21 cellular contexts compared by ENCODE assay signal in the genomic region with DNA sequence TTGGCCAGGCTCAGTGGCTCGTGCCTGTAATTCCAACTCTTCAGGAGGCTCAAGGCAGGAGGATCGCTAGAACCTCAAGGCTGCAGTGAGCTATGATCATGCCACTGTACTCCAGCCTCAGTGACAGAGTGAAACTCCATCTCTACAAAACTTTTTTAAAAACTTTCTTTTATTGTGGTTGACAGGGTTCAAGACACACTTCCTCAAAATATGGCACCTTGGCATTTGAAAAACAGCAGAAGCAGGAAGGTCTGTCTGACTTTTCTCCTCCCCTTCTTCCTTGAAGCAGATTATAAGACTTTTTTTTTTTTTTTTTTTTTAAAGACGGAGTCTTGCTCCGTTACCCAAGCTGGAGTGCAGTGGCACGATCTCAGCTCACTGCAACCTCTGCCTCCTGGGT. TPM values are rescaled to one million over a fixed set of nuclear protein-coding genes. Genes with fewer than 3 reads are reported as not detected.
DNase-seq lines count a peak whose midpoint lies in the region; ATAC-seq and TF ChIP-seq lines count a peak whose summit lies in the region.
"Had no signal": no experiment of that assay in that cellular context is flagged by ENCODE, and none has a peak within 500 bp of the region (broad histone marks: within the 10 kb centered on the region; RNA-seq: fewer than 3 reads in every experiment).

No MANE protein-coding gene starts in this region.

- peaks cover 0 to 4% (median 0%) of the 10 kb centered on the region in 3 donors for H3K36me3 Mint-ChIP-seq in CD8-positive, alpha-beta memory T cell
- H3K36me3 Mint-ChIP-seq in endothelial cell (ENCODE audit: low read depth, unreplicated experiment), result no peaks in the 10 kb centered on the region
- H3K36me3 Mint-ChIP-seq: activated CD8-positive, alpha-beta memory T cell treated with anti-CD3 and anti-CD28 coated beads, Interleukin-2, amount 10 ng/mL, durations not matched to agents 7 days and 5 days; memory B cell had no signal

- H3K79me2 ChIP-seq in OCI-LY3 (ENCODE audit: low read length), result no peaks in the 10 kb centered on the region

- no peaks in the 10 kb centered on the region for H3K27me3 ChIP-seq in CD8-positive, alpha-beta memory T cell (ENCODE audit: insufficient read depth, low read length, poor library complexity, severe bottlenecking)
- H3K27me3 ChIP-seq in OCI-LY3 (ENCODE audit: low read depth, low read length), result no peaks in the 10 kb centered on the region
- H3K27me3 ChIP-seq: breast epithelium, spleen had no signal

- H3K27ac Mint-ChIP-seq in CD8-positive, alpha-beta memory T cell, result peak overlapping the region in 7 of 8 donors; percentile 62 to 87 (median 69)
- peak overlapping the region; percentile 9 for H3K27ac Mint-ChIP-seq in endothelial cell (ENCODE audit: unreplicated experiment)
- H3K27ac Mint-ChIP-seq: activated B cell treated with CpG ODN at 0.5 μM for 24 hours; activated CD8-positive, alpha-beta memory T cell treated with anti-CD3 and anti-CD28 coated beads, Interleukin-2, amount 10 ng/mL, durations not matched to agents 7 days and 5 days; memory B cell had no signal

- no peak overlapping the region for H3K4me2 ChIP-seq in OCI-LY3 (ENCODE audit: low read length)

- CTCF ChIA-PET in CD8-positive, alpha-beta memory T cell (lab: Charles Lee), result interaction anchor here (0.9 to 1.0 kb wide), 2 partner anchors 55 to 165 kb away, joined by 4 read pairs; no protein-coding TSS in a partner anchor

- peak overlapping the region; percentile 35; the same call in 1 of the 2 replicates for H2AFZ ChIP-seq in OCI-LY3 (ENCODE audit: low read depth, low read length)

- H3K27ac ChIP-seq in CD8-positive, alpha-beta memory T cell (ENCODE audit: low read depth, low read length), result no peak overlapping the region
- no peak overlapping the region for H3K27ac ChIP-seq in OCI-LY3 (ENCODE audit: low read length)
- H3K27ac ChIP-seq: breast epithelium, C4-2B had no signal

- H3K4me3 Mint-ChIP-seq in CD8-positive, alpha-beta memory T cell, result peak overlapping the region; percentile 48 to 90 (median 72)
- H3K4me3 Mint-ChIP-seq in endothelial cell (ENCODE audit: unreplicated experiment), result no peak overlapping the region
- H3K4me3 Mint-ChIP-seq: activated B cell treated with CpG ODN at 0.5 μM for 24 hours; activated CD8-positive, alpha-beta memory T cell treated with anti-CD3 and anti-CD28 coated beads, Interleukin-2, amount 10 ng/mL, durations not matched to agents 7 days and 5 days; memory B cell had no signal

- POLR2A ChIA-PET in CD8-positive, alpha-beta memory T cell (lab: Charles Lee), result interaction anchor here (0.6 kb wide), 1 partner anchor 98 kb away, joined by 3 read pairs; no protein-coding TSS in a partner anchor

- ATAC-seq in HG02759 (IDR thresholded peaks at IDR 0.05; ENCODE audit: unreplicated experiment) (no peak), HG03571 (IDR thresholded peaks at IDR 0.05; ENCODE audit: unreplicated experiment) (no peak)
- ATAC-seq: activated CD8-positive, alpha-beta memory T cell treated with anti-CD3 and anti-CD28 coated beads, Interleukin-2, amount 10 ng/mL, durations not matched to agents 7 days and 5 days had no signal

- peak overlapping the region; percentile 49 for H3K4me3 ChIP-seq in CD8-positive, alpha-beta memory T cell (ENCODE audit: low read length)
- H3K4me3 ChIP-seq in OCI-LY3 (ENCODE audit: low read length), result no peak overlapping the region
- H3K4me3 ChIP-seq: breast epithelium, spleen had no signal

- TF ChIP-seq CTCF in OCI-LY3 (IDR thresholded peaks at IDR 0.05; ENCODE audit: low read depth, low read length), result no peak
- TF ChIP-seq CTCF in endothelial cell (IDR thresholded peaks at IDR 0.05; ENCODE audit: unreplicated experiment), result no peak

- H3K9me3 ChIP-seq in CD8-positive, alpha-beta memory T cell (ENCODE audit: low read length), result no peaks in the 10 kb centered on the region
- no peaks in the 10 kb centered on the region for H3K9me3 ChIP-seq in OCI-LY3 (ENCODE audit: insufficient read depth, low read length)
- H3K9me3 ChIP-seq: breast epithelium, spleen had no signal

- peaks cover 0 to 1% of the 10 kb centered on the region in 2 donors for H3K27me3 Mint-ChIP-seq in CD8-positive, alpha-beta memory T cell
- H3K27me3 Mint-ChIP-seq in endothelial cell (ENCODE audit: unreplicated experiment), result peaks cover 9% of the 10 kb centered on the region
- H3K27me3 Mint-ChIP-seq: activated B cell treated with CpG ODN at 0.5 μM for 24 hours; activated CD8-positive, alpha-beta memory T cell treated with anti-CD3 and anti-CD28 coated beads, Interleukin-2, amount 10 ng/mL, durations not matched to agents 7 days and 5 days; memory B cell had no signal

- H4K20me1 ChIP-seq in OCI-LY3 (ENCODE audit: insufficient read depth, low read length), result no peaks in the 10 kb centered on the region

- peaks cover 29% of the 10 kb centered on the region for H3K4me1 ChIP-seq in CD8-positive, alpha-beta memory T cell (ENCODE audit: insufficient read depth, low read length)
- peaks cover 21% of the 10 kb centered on the region for H3K4me1 ChIP-seq in OCI-LY3 (ENCODE audit: low read length)

- H3K9me3 Mint-ChIP-seq in CD8-positive, alpha-beta memory T cell, result no peaks in the 10 kb centered on the region
- H3K9me3 Mint-ChIP-seq in endothelial cell (ENCODE audit: unreplicated experiment), result no peaks in the 10 kb centered on the region
- H3K9me3 Mint-ChIP-seq: activated B cell treated with CpG ODN at 0.5 μM for 24 hours, memory B cell had no signal

- H3K4me1 Mint-ChIP-seq in CD8-positive, alpha-beta memory T cell, result peaks cover 46 to 52% (median 51%) of the 10 kb centered on the region in 3 donors
- H3K4me1 Mint-ChIP-seq in endothelial cell (ENCODE audit: unreplicated experiment), result peaks cover 29% of the 10 kb centered on the region

- H3K36me3 ChIP-seq in CD8-positive, alpha-beta memory T cell (ENCODE audit: insufficient read depth, low read length), result no peaks in the 10 kb centered on the region
- H3K36me3 ChIP-seq in OCI-LY3 (replicated peaks; ENCODE audit: low read depth, low read length), result no peaks in the 10 kb centered on the region
- H3K36me3 ChIP-seq: breast epithelium, spleen had no signal

- DNase-seq in SIG-M5 treated with dmso at 0.1 percent for 504 hours (lab: John Stamatoyannopoulos, UW; ENCODE audit: unreplicated experiment) (peak; percentile 14), SIG-M5 (lab: John Stamatoyannopoulos, UW) (no peak), endothelial cell (ENCODE audit: low spot score) (no peak)
- DNase-seq in CD8-positive, alpha-beta memory T cell, result peak in 2 of 5 donors; percentile 42 to 60
- no peak for DNase-seq in stimulated activated CD4-positive, alpha-beta T cell treated with anti-CD3 and anti-CD28 coated beads, Interleukin-4, amount 100 ng/mL, for 1 hour
- DNase-seq: 8988T; activated B cell treated with CpG ODN at 0.5 μM for 24 hours; activated CD8-positive, alpha-beta memory T cell treated with anti-CD3 and anti-CD28 coated beads, Interleukin-2, amount 10 ng/mL, durations not matched to agents 7 days and 5 days; dermis blood vessel endothelial cell; DMS53; kidney glomerular epithelial cell; NCI-H1105 treated with DMSO at 0.1 percent for 48 hours; NCI-H510A; Right ventricle myocardium superior; spleen had no signal

- H3K9ac ChIP-seq in OCI-LY3 (ENCODE audit: low read length), result no peak overlapping the region

RNA-seq across cellular contexts. Expression of gene CLYBL, which starts 5.0 kb away (rescaled TPM):
- total RNA-seq in CD8-positive, alpha-beta memory T cell, result 1 to 10 TPM; 3.8 to 5.6 TPM
- polyA plus RNA-seq in CD8-positive, alpha-beta memory T cell, result 16.3 TPM
- total RNA-seq in endothelial cell (ENCODE audit: unreplicated experiment), result 7.6 TPM
